ENCODE assay signal across 11 cellular contexts in genomic region chr10:132232981-132233380, GRCh38.
"Had no signal": no experiment of that assay in that cellular context is flagged by ENCODE, and none has a peak within 500 bp of the region (broad histone marks: within the 10 kb centered on the region; RNA-seq: fewer than 3 reads in every experiment).

No MANE protein-coding gene starts in this region.

- H3K27ac Mint-ChIP-seq: activated CD4-positive, alpha-beta memory T cell treated with anti-CD3 and anti-CD28 coated beads, Interleukin-2, amount 10 ng/mL, durations not matched to agents 7 days and 5 days; memory B cell had no signal

- H3K9me3 Mint-ChIP-seq: activated CD4-positive, alpha-beta memory T cell treated with anti-CD3 and anti-CD28 coated beads, Interleukin-2, amount 10 ng/mL, durations not matched to agents 7 days and 5 days; memory B cell had no signal

- H3K27me3 Mint-ChIP-seq: activated CD4-positive, alpha-beta memory T cell treated with anti-CD3 and anti-CD28 coated beads, Interleukin-2, amount 10 ng/mL, durations not matched to agents 7 days and 5 days; memory B cell had no signal

- H3K4me3 Mint-ChIP-seq: activated CD4-positive, alpha-beta memory T cell treated with anti-CD3 and anti-CD28 coated beads, Interleukin-2, amount 10 ng/mL, durations not matched to agents 7 days and 5 days had no signal

- H3K36me3 Mint-ChIP-seq: memory B cell had no signal

- H3K27ac ChIP-seq: heart right ventricle, left ventricle myocardium inferior, pancreas, transverse colon had no signal

- DNase-seq: activated CD4-positive, alpha-beta memory T cell treated with anti-CD3 and anti-CD28 coated beads, Interleukin-2, amount 10 ng/mL, durations not matched to agents 7 days and 5 days; activated CD4-positive, CD25-positive, alpha-beta regulatory T cell; activated effector memory CD4-positive, alpha-beta T cell treated with anti-CD3 and anti-CD28 coated beads, Interleukin-2, amount 50 U/mL, for 16 hours; cortex of kidney; effector CD8-positive, alpha-beta T cell; foreskin melanocyte; transverse colon had no signal
